ENCODE assay signal across 1 cellular context in the genomic region with DNA sequence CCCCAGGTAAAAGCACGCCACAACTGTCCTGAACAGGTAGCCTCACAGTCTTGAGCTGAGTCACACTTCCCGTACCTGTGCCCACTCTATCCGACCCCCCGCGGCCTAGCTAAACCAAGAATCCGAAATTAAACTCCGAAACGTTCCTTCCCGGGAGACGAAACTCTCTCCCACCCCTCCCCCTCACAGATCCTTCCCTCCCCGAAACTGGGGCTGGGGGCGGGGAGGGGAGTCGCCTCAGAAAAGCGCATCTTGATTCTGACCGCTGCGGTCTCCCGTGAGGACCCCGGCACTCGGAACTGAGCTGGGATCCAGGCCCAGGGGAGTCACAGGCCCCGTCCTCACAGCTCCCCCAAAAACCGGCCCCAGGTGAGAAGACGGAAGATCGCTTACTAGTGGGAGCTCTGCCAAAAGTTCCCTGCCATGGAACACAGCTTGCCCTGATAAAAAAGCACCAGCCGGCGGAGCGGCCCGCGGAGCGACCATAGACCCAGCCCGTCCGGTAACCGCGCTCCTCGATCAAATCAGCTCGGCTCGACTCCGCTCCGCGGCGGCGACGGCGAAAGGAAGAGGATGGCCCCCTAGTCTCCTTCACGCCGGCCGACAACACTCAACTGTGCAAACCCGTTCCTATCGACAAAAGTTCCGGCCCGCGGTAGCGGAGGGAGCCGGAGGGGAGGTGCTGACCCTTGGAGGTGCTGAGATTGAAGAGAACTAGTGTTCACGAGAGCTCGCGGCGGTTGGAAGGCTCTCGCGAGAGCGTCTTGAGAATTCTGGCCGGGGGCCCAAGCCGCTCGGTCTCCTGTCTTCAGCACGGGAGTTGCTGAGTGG.
TF ChIP-seq lines count a peak whose summit lies in the region.

A gene with protein sequence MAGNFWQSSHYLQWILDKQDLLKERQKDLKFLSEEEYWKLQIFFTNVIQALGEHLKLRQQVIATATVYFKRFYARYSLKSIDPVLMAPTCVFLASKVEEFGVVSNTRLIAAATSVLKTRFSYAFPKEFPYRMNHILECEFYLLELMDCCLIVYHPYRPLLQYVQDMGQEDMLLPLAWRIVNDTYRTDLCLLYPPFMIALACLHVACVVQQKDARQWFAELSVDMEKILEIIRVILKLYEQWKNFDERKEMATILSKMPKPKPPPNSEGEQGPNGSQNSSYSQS (minus strand): TSS at position 558 of the 831 bp plus-strand sequence. CDS start 133 bp downstream, at position 425.

TF ChIP-seq in HEK293, 187 proteins besides CTCF, POLR2A, EP300 and RAD21 (continued from another document and continues in another):
- TF ChIP-seq EGR2 (tag by site-specific recombination; IDR thresholded peaks at IDR 0.05; ENCODE audit: low read depth) (no peak), ZNF223 (tag by site-specific recombination; IDR thresholded peaks at IDR 0.05) (no peak), ZNF211 (tag by site-specific recombination; IDR thresholded peaks at IDR 0.05; ENCODE audit: low read depth) (no peak), RBAK (tag by site-specific recombination; IDR thresholded peaks at IDR 0.05) (no peak), ZNF677 (tag by site-specific recombination; IDR thresholded peaks at IDR 0.05) (no peak; the same call in 1 of the 2 replicates), ZNF660 (tag by site-specific recombination; IDR thresholded peaks at IDR 0.05) (peak; percentile 99), ZNF366 (tag by site-specific recombination; conservative IDR thresholded peaks at IDR 0.05) (peak; percentile 35; the same call in 1 of the 2 replicates), ZNF600 (tag by site-specific recombination; IDR thresholded peaks at IDR 0.05) (no peak), ZNF768 (tag by site-specific recombination; IDR thresholded peaks at IDR 0.05) (no peak), ZNF155 (tag by site-specific recombination; IDR thresholded peaks at IDR 0.05) (no peak), ZNF274 (IDR thresholded peaks at IDR 0.05; ENCODE audit: low read length) (no peak), ZNF274 (tag by site-specific recombination; IDR thresholded peaks at IDR 0.05; ENCODE audit: borderline replicate concordance) (no peak), KLF1 (tag by site-specific recombination; IDR thresholded peaks at IDR 0.05) (0 out of 2 replicates have a peak, but pooled peaks have one; percentile 31), HOXA7 (CRISPR knock-in tag; IDR thresholded peaks at IDR 0.05; ENCODE audit: borderline replicate concordance) (no peak), ZFP41 (tag by site-specific recombination; IDR thresholded peaks at IDR 0.05; ENCODE audit: borderline replicate concordance) (no peak), ZNF416 (tag by site-specific recombination; IDR thresholded peaks at IDR 0.05) (no peak), ZNF473 (tag by site-specific recombination; IDR thresholded peaks at IDR 0.05) (no peak), TRIM28 (IDR thresholded peaks at IDR 0.05; ENCODE audit: borderline replicate concordance, low read length) (peak; percentile 85; the same call in 1 of the 2 replicates), ZNF785 (tag by site-specific recombination; IDR thresholded peaks at IDR 0.05) (0 out of 2 replicates have a peak, but pooled peaks have one; percentile 66), ZBTB8A (tag by site-specific recombination; IDR thresholded peaks at IDR 0.05) (peak; percentile 67)
- TF ChIP-seq, protein P1, sequence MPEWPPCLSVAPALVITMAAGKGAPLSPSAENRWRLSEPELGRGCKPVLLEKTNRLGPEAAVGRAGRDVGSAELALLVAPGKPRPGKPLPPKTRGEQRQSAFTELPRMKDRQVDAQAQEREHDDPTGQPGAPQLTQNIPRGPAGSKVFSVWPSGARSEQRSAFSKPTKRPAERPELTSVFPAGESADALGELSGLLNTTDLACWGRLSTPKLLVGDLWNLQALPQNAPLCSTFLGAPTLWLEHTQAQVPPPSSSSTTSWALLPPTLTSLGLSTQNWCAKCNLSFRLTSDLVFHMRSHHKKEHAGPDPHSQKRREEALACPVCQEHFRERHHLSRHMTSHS (tag by site-specific recombination; IDR thresholded peaks at IDR 0.05), result no peak
- TF ChIP-seq, protein P2, sequence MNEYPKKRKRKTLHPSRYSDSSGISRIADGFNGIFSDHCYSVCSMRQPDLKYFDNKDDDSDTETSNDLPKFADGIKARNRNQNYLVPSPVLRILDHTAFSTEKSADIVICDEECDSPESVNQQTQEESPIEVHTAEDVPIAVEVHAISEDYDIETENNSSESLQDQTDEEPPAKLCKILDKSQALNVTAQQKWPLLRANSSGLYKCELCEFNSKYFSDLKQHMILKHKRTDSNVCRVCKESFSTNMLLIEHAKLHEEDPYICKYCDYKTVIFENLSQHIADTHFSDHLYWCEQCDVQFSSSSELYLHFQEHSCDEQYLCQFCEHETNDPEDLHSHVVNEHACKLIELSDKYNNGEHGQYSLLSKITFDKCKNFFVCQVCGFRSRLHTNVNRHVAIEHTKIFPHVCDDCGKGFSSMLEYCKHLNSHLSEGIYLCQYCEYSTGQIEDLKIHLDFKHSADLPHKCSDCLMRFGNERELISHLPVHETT (tag by site-specific recombination; IDR thresholded peaks at IDR 0.05), result peak; percentile 90
- TF ChIP-seq, protein P3, sequence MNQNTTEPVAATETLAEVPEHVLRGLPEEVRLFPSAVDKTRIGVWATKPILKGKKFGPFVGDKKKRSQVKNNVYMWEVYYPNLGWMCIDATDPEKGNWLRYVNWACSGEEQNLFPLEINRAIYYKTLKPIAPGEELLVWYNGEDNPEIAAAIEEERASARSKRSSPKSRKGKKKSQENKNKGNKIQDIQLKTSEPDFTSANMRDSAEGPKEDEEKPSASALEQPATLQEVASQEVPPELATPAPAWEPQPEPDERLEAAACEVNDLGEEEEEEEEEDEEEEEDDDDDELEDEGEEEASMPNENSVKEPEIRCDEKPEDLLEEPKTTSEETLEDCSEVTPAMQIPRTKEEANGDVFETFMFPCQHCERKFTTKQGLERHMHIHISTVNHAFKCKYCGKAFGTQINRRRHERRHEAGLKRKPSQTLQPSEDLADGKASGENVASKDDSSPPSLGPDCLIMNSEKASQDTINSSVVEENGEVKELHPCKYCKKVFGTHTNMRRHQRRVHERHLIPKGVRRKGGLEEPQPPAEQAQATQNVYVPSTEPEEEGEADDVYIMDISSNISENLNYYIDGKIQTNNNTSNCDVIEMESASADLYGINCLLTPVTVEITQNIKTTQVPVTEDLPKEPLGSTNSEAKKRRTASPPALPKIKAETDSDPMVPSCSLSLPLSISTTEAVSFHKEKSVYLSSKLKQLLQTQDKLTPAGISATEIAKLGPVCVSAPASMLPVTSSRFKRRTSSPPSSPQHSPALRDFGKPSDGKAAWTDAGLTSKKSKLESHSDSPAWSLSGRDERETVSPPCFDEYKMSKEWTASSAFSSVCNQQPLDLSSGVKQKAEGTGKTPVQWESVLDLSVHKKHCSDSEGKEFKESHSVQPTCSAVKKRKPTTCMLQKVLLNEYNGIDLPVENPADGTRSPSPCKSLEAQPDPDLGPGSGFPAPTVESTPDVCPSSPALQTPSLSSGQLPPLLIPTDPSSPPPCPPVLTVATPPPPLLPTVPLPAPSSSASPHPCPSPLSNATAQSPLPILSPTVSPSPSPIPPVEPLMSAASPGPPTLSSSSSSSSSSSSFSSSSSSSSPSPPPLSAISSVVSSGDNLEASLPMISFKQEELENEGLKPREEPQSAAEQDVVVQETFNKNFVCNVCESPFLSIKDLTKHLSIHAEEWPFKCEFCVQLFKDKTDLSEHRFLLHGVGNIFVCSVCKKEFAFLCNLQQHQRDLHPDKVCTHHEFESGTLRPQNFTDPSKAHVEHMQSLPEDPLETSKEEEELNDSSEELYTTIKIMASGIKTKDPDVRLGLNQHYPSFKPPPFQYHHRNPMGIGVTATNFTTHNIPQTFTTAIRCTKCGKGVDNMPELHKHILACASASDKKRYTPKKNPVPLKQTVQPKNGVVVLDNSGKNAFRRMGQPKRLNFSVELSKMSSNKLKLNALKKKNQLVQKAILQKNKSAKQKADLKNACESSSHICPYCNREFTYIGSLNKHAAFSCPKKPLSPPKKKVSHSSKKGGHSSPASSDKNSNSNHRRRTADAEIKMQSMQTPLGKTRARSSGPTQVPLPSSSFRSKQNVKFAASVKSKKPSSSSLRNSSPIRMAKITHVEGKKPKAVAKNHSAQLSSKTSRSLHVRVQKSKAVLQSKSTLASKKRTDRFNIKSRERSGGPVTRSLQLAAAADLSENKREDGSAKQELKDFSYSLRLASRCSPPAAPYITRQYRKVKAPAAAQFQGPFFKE (tag by site-specific recombination; IDR thresholded peaks at IDR 0.05; ENCODE audit: borderline replicate concordance), result no peak
- TF ChIP-seq, protein P4, sequence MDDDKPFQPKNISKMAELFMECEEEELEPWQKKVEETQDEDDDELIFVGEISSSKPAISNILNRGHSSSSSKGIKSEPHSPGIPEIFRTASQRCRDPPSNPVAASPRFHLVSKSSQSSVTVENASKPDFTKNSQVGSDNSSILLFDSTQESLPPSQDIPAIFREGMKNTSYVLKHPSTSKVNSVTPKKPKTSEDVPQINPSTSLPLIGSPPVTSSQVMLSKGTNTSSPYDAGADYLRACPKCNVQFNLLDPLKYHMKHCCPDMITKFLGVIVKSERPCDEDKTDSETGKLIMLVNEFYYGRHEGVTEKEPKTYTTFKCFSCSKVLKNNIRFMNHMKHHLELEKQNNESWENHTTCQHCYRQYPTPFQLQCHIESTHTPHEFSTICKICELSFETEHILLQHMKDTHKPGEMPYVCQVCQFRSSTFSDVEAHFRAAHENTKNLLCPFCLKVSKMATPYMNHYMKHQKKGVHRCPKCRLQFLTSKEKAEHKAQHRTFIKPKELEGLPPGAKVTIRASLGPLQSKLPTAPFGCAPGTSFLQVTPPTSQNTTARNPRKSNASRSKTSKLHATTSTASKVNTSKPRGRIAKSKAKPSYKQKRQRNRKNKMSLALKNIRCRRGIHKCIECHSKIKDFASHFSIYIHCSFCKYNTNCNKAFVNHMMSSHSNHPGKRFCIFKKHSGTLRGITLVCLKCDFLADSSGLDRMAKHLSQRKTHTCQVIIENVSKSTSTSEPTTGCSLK (tag by site-specific recombination; IDR thresholded peaks at IDR 0.05), result no peak
- TF ChIP-seq, protein P5, sequence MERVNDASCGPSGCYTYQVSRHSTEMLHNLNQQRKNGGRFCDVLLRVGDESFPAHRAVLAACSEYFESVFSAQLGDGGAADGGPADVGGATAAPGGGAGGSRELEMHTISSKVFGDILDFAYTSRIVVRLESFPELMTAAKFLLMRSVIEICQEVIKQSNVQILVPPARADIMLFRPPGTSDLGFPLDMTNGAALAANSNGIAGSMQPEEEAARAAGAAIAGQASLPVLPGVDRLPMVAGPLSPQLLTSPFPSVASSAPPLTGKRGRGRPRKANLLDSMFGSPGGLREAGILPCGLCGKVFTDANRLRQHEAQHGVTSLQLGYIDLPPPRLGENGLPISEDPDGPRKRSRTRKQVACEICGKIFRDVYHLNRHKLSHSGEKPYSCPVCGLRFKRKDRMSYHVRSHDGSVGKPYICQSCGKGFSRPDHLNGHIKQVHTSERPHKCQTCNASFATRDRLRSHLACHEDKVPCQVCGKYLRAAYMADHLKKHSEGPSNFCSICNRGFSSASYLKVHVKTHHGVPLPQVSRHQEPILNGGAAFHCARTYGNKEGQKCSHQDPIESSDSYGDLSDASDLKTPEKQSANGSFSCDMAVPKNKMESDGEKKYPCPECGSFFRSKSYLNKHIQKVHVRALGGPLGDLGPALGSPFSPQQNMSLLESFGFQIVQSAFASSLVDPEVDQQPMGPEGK (tag by site-specific recombination; IDR thresholded peaks at IDR 0.05), result peak; percentile 59; the same call in 1 of the 2 replicates
- TF ChIP-seq, protein P6, sequence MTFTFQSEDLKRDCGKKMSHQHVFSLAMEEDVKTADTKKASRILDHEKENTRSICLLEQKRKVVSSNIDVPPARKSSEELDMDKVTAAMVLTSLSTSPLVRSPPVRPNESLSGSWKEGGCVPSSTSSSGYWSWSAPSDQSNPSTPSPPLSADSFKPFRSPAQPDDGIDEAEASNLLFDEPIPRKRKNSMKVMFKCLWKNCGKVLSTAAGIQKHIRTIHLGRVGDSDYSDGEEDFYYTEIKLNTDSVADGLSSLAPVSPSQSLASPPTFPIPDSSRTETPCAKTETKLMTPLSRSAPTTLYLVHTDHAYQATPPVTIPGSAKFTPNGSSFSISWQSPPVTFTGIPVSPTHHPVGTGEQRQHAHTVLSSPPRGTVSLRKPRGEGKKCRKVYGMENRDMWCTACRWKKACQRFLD (tag by site-specific recombination; IDR thresholded peaks at IDR 0.05), result no peak
- TF ChIP-seq, protein P7, sequence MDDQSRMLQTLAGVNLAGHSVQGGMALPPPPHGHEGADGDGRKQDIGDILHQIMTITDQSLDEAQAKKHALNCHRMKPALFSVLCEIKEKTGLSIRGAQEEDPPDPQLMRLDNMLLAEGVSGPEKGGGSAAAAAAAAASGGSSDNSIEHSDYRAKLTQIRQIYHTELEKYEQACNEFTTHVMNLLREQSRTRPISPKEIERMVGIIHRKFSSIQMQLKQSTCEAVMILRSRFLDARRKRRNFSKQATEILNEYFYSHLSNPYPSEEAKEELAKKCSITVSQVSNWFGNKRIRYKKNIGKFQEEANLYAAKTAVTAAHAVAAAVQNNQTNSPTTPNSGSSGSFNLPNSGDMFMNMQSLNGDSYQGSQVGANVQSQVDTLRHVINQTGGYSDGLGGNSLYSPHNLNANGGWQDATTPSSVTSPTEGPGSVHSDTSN (CRISPR knock-in tag; IDR thresholded peaks at IDR 0.05), result no peak
- TF ChIP-seq, protein P8, sequence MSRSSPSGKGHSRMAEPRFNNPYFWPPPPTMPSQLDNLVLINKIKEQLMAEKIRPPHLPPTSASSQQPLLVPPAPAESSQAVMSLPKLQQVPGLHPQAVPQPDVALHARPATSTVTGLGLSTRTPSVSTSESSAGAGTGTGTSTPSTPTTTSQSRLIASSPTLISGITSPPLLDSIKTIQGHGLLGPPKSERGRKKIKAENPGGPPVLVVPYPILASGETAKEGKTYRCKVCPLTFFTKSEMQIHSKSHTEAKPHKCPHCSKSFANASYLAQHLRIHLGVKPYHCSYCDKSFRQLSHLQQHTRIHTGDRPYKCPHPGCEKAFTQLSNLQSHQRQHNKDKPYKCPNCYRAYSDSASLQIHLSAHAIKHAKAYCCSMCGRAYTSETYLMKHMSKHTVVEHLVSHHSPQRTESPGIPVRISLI (tag by site-specific recombination; IDR thresholded peaks at IDR 0.05), result no peak
- TF ChIP-seq, protein P9, sequence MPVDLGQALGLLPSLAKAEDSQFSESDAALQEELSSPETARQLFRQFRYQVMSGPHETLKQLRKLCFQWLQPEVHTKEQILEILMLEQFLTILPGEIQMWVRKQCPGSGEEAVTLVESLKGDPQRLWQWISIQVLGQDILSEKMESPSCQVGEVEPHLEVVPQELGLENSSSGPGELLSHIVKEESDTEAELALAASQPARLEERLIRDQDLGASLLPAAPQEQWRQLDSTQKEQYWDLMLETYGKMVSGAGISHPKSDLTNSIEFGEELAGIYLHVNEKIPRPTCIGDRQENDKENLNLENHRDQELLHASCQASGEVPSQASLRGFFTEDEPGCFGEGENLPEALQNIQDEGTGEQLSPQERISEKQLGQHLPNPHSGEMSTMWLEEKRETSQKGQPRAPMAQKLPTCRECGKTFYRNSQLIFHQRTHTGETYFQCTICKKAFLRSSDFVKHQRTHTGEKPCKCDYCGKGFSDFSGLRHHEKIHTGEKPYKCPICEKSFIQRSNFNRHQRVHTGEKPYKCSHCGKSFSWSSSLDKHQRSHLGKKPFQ (tag by site-specific recombination; IDR thresholded peaks at IDR 0.05), result peak; percentile 28; the same call in 1 of the 2 replicates
